ENCODE assay signal across 23 cellular contexts in genomic region chr16:72500545-72500944, GRCh38.
"Had no signal": no experiment of that assay in that cellular context is flagged by ENCODE, and none has a peak within 500 bp of the region (broad histone marks: within the 10 kb centered on the region; RNA-seq: fewer than 3 reads in every experiment).

No MANE protein-coding gene starts in this region.

- H3K27ac ChIP-seq: colonic mucosa, gastrocnemius medialis, lower lobe of right lung, parathyroid adenoma, prostate gland, sigmoid colon, stomach, thyroid gland, vagina had no signal

- H3K4me3 ChIP-seq: colonic mucosa, gastrocnemius medialis, lower lobe of right lung, prostate gland, sigmoid colon, stomach, thyroid gland, vagina had no signal

- H3K4me3 Mint-ChIP-seq: natural killer cell; neural crest cell; stimulated activated effector memory CD8-positive, alpha-beta T cell treated with anti-CD3 and anti-CD28 coated beads, Interleukin-12 subunit alpha, Interleukin-12 subunit beta, amount 100 ng/mL, for 72 hours had no signal

- ATAC-seq: gastrocnemius medialis; left ventricle myocardium superior; lower lobe of right lung; natural killer cell; right cardiac atrium; stimulated activated effector memory CD8-positive, alpha-beta T cell treated with anti-CD3 and anti-CD28 coated beads, Interleukin-12 subunit alpha, Interleukin-12 subunit beta, amount 100 ng/mL, for 72 hours had no signal

- H3K4me1 ChIP-seq: colonic mucosa, gastrocnemius medialis, lower lobe of right lung, prostate gland, sigmoid colon, stomach, thyroid gland, vagina had no signal

- H3K27ac Mint-ChIP-seq: natural killer cell; stimulated activated effector memory CD8-positive, alpha-beta T cell treated with anti-CD3 and anti-CD28 coated beads, Interleukin-12 subunit alpha, Interleukin-12 subunit beta, amount 100 ng/mL, for 72 hours had no signal

- H3K9me3 Mint-ChIP-seq: natural killer cell; stimulated activated effector memory CD8-positive, alpha-beta T cell treated with anti-CD3 and anti-CD28 coated beads, Interleukin-12 subunit alpha, Interleukin-12 subunit beta, amount 100 ng/mL, for 72 hours had no signal

- H3K27me3 ChIP-seq: colonic mucosa, gastrocnemius medialis, sigmoid colon, stomach, thyroid gland, vagina had no signal

- H3K9me3 ChIP-seq: colonic mucosa, gastrocnemius medialis, lower lobe of right lung, prostate gland, sigmoid colon, stomach, thyroid gland, vagina had no signal

- H2AFZ ChIP-seq: parathyroid adenoma had no signal

- H3K79me2 ChIP-seq: parathyroid adenoma had no signal

- H3K4me1 Mint-ChIP-seq: natural killer cell; stimulated activated effector memory CD8-positive, alpha-beta T cell treated with anti-CD3 and anti-CD28 coated beads, Interleukin-12 subunit alpha, Interleukin-12 subunit beta, amount 100 ng/mL, for 72 hours had no signal

- H3K36me3 Mint-ChIP-seq: natural killer cell; stimulated activated effector memory CD8-positive, alpha-beta T cell treated with anti-CD3 and anti-CD28 coated beads, Interleukin-12 subunit alpha, Interleukin-12 subunit beta, amount 100 ng/mL, for 72 hours had no signal

- H3K36me3 ChIP-seq: colonic mucosa, gastrocnemius medialis, lower lobe of right lung, prostate gland, sigmoid colon, stomach, thyroid gland, vagina had no signal

- DNase-seq: colonic mucosa; dermis blood vessel endothelial cell; effector memory CD4-positive, alpha-beta T cell; foreskin fibroblast; gastrocnemius medialis; left ventricle myocardium superior; lower lobe of right lung; natural killer cell; right cardiac atrium; sigmoid colon; stimulated activated CD4-positive, alpha-beta T cell treated with anti-CD3 and anti-CD28 coated beads, Interleukin-2, amount 100 ng/mL, for 24 hours; stimulated activated CD4-positive, alpha-beta T cell treated with anti-CD3 and anti-CD28 coated beads, Interleukin-4, amount 100 ng/mL, for 24 hours; stimulated activated naive CD4-positive, alpha-beta T cell treated with Interleukin-2 at 50 U/mL for 16 hours; stomach; thyroid gland; trophoblast cell had no signal

- H3K9ac ChIP-seq: parathyroid adenoma had no signal

- FAIRE-seq: endometrium, keratinocyte had no signal
